In genomic region chr10:102399217-102400021, GRCh38 we compare ENCODE assay signal across 8 cellular contexts. TPM values are rescaled to one million over a fixed set of nuclear protein-coding genes. Genes with fewer than 3 reads are reported as not detected.
DNase-seq lines count a peak whose midpoint lies in the region; ATAC-seq and TF ChIP-seq lines count a peak whose summit lies in the region.

No MANE protein-coding gene starts in this region.

- 1 to 6% methylated on average over 31 to 58 of the region's 72 CpGs for WGBS in lower leg skin, 2 donors

- DNase-seq in AG09309 (ENCODE audit: low read depth): peak; percentile 41
- peak; percentile 84 for DNase-seq in NCI-H69 (lab: John Stamatoyannopoulos, UW)
- peak; percentile 76 to 77 for DNase-seq in activated CD4-positive, alpha-beta T cell treated with anti-CD3 and anti-CD28 coated beads, Interleukin-2, amount 50 U/mL, for 24 hours (ENCODE audit: low read depth in 1 of 2, low spot score in 1 of 2)
- DNase-seq in dermis microvascular lymphatic vessel endothelial cell (ENCODE audit: low read depth in 2 of 2): peak; percentile 63 to 86
- peak; percentile 78 to 97 for DNase-seq in lower leg skin (ENCODE audit: low spot score in 2 of 2)
- peak; percentile 80 to 85 for DNase-seq in stimulated activated CD4-positive, alpha-beta T cell treated with anti-CD3 and anti-CD28 coated beads, Interleukin-4, amount 100 ng/mL, for 4 hours

- intact Hi-C loops in lower leg skin (cut with DNase I; ENCODE audit: low total_unique reads): loop anchor here (10.0 kb wide), 1 partner anchor 185 kb away; no protein-coding TSS in a partner anchor

- peak; percentile 30 for ATAC-seq in GM18873 (IDR thresholded peaks at IDR 0.05; ENCODE audit: low FRiP score, unreplicated experiment)
- ATAC-seq in HG03175 (IDR thresholded peaks at IDR 0.05; ENCODE audit: unreplicated experiment): peak; percentile 49

- H3K4me3 ChIP-seq in AG09309 (ENCODE audit: control insufficient read depth, low read depth, low read length) (peak overlapping the region; percentile 37), lower leg skin (ENCODE audit: low read depth, poor library complexity, severe bottlenecking) (peak overlapping the region; percentile 8)

- TF ChIP-seq CTCF in AG09309 (IDR thresholded peaks at IDR 0.05; ENCODE audit: control insufficient read depth, insufficient read depth, low read depth, low read length, missing control alignments): peak; percentile 82
- TF ChIP-seq CTCF in lower leg skin (IDR thresholded peaks at IDR 0.05): peak in 1 of 3 donors; percentile 79

- no peak for TF ChIP-seq POLR2A in lower leg skin (IDR thresholded peaks at IDR 0.05)

RNA-seq across cellular contexts. Expression of gene NFKB2, which starts 3.9 kb away (rescaled TPM):
- 15.3 and 24.0 TPM in 2 replicates for total RNA-seq in dermis microvascular lymphatic vessel endothelial cell
- 10 to 100 TPM; 19.4 to 36.1 (median 20.1) TPM for total RNA-seq in lower leg skin

RNA-seq across cellular contexts. Expression of gene PSD, which starts 19.2 kb away (rescaled TPM):
- total RNA-seq in dermis microvascular lymphatic vessel endothelial cell: 0.26 and 0.63 TPM in 2 replicates
- total RNA-seq in lower leg skin: 1 to 10 TPM in 3 of 4 donors, under 1 TPM in 1; 0.56 to 4.5 (median 2.1) TPM

RNA-seq across cellular contexts. Expression of gene FBXL15, which starts 21.2 kb away (rescaled TPM):
- total RNA-seq in dermis microvascular lymphatic vessel endothelial cell: 5.8 and 8.1 TPM in 2 replicates
- 10 to 100 TPM; 18.2 to 25.3 (median 19.1) TPM for total RNA-seq in lower leg skin

RNA-seq across cellular contexts. Expression of gene CUEDC2, which starts 33.0 kb away (rescaled TPM):
- total RNA-seq in dermis microvascular lymphatic vessel endothelial cell (30.6 and 42.2 TPM in 2 replicates), lower leg skin (10 to 100 TPM; 30.3 to 51.2 (median 32.7) TPM)

RNA-seq across cellular contexts. Expression of gene C10orf95, which starts 51.9 kb away (rescaled TPM):
- total RNA-seq in dermis microvascular lymphatic vessel endothelial cell (under 0.01 TPM in 1 of 2 replicates, not detected in the other), lower leg skin (10 to 100 TPM in 3 of 4 donors, 1 to 10 TPM in 1; 7.6 to 17.3 (median 11.5) TPM)

Comparison
In these comparisons a context has a peak if more than half of its experiments do, and no peak if none do; other contexts are left out.
1. Peak in every context shown above with its lines: DNase-seq, ATAC-seq and H3K4me3 ChIP-seq.